7 cellular contexts compared by ENCODE assay signal in the genomic region with DNA sequence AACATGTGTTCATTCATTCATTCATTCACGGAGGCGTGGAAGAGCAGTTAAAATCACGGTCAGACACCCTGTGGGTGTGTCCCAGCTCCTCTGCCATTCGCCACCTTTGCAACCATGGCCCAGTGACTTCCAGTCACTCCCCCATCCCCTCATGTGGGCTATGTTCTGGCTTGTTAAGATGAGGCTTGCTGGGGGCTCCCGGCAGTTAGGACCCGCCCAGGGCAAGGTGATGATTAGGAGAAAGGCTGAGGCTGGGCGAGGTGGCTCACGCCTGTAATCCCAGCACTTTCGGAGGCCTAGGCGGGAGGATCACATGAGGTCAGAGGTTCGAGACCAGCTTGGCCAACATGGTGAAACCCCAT. TPM values are rescaled to one million over a fixed set of nuclear protein-coding genes. Genes with fewer than 3 reads are reported as not detected.
DNase-seq lines count a peak whose midpoint lies in the region; ATAC-seq and TF ChIP-seq lines count a peak whose summit lies in the region.

No MANE protein-coding gene starts in this region.

- TF ChIP-seq CTCF in HFFc6 (IDR thresholded peaks at IDR 0.05), result no peak

- H3K27me3 Mint-ChIP-seq in HFFc6 (ENCODE audit: insufficient read depth), result peaks cover 1% of the 10 kb centered on the region; the same call in 1 of the 2 replicates
- peaks cover 14% of the 10 kb centered on the region for H3K27me3 Mint-ChIP-seq in activated CD8-positive, alpha-beta T cell treated with anti-CD3 and anti-CD28 coated beads, Interleukin-2, amount 10 ng/mL, durations not matched to agents 7 days and 5 days (ENCODE audit: low read depth)
- peaks cover 36% of the 10 kb centered on the region for H3K27me3 Mint-ChIP-seq in stimulated activated naive CD8-positive, alpha-beta T cell treated with anti-CD3 and anti-CD28 coated beads, Interleukin-15, amount 100 ng/mL, for 72 hours

- H3K4me1 Mint-ChIP-seq in HFFc6 (ENCODE audit: low read depth), result peaks cover 48% of the 10 kb centered on the region
- H3K4me1 Mint-ChIP-seq in activated CD8-positive, alpha-beta T cell treated with anti-CD3 and anti-CD28 coated beads, Interleukin-2, amount 10 ng/mL, durations not matched to agents 7 days and 5 days (ENCODE audit: low read depth), result peaks cover 17% of the 10 kb centered on the region
- peaks cover 27% of the 10 kb centered on the region for H3K4me1 Mint-ChIP-seq in stimulated activated naive CD8-positive, alpha-beta T cell treated with anti-CD3 and anti-CD28 coated beads, Interleukin-15, amount 100 ng/mL, for 72 hours

- POLR2A ChIA-PET in activated CD8-positive, alpha-beta T cell treated with anti-CD3 and anti-CD28 coated beads, Interleukin-2, amount 10 ng/mL, durations not matched to agents 7 days and 5 days (lab: Charles Lee), result interaction anchor here (0.6 to 0.7 kb wide), 2 partner anchors 39 to 56 kb away, joined by 3 to 4 read pairs; no protein-coding TSS in a partner anchor

- no peaks in the 10 kb centered on the region for H3K36me3 Mint-ChIP-seq in HFFc6 (ENCODE audit: low read depth)
- H3K36me3 Mint-ChIP-seq in activated CD8-positive, alpha-beta T cell treated with anti-CD3 and anti-CD28 coated beads, Interleukin-2, amount 10 ng/mL, durations not matched to agents 7 days and 5 days (ENCODE audit: low read depth), result no peaks in the 10 kb centered on the region

- H3K4me3 Mint-ChIP-seq in HFFc6, result peak overlapping the region; percentile 63
- H3K4me3 Mint-ChIP-seq in activated CD8-positive, alpha-beta T cell treated with anti-CD3 and anti-CD28 coated beads, Interleukin-2, amount 10 ng/mL, durations not matched to agents 7 days and 5 days, result peak overlapping the region; percentile 15
- H3K4me3 Mint-ChIP-seq in stimulated activated naive CD8-positive, alpha-beta T cell treated with anti-CD3 and anti-CD28 coated beads, Interleukin-15, amount 100 ng/mL, for 72 hours, result peak overlapping the region; percentile 63 to 78

- peak overlapping the region; percentile 80 for H3K27ac Mint-ChIP-seq in HFFc6
- H3K27ac Mint-ChIP-seq in activated CD8-positive, alpha-beta T cell treated with anti-CD3 and anti-CD28 coated beads, Interleukin-2, amount 10 ng/mL, durations not matched to agents 7 days and 5 days, result no peak overlapping the region
- no peak overlapping the region for H3K27ac Mint-ChIP-seq in stimulated activated naive CD8-positive, alpha-beta T cell treated with anti-CD3 and anti-CD28 coated beads, Interleukin-15, amount 100 ng/mL, for 72 hours

- CTCF ChIA-PET in activated CD8-positive, alpha-beta T cell treated with anti-CD3 and anti-CD28 coated beads, Interleukin-2, amount 10 ng/mL, durations not matched to agents 7 days and 5 days (lab: Charles Lee), result interaction anchor here (1.2 to 3.3 kb wide), 4 partner anchors 13 to 51 kb away, joined by 5 to 24 read pairs (median 14); no protein-coding TSS in a partner anchor

- H3K9me3 Mint-ChIP-seq in HFFc6, result no peaks in the 10 kb centered on the region
- no peaks in the 10 kb centered on the region for H3K9me3 Mint-ChIP-seq in activated CD8-positive, alpha-beta T cell treated with anti-CD3 and anti-CD28 coated beads, Interleukin-2, amount 10 ng/mL, durations not matched to agents 7 days and 5 days (ENCODE audit: insufficient read depth)
- no peaks in the 10 kb centered on the region for H3K9me3 Mint-ChIP-seq in stimulated activated naive CD8-positive, alpha-beta T cell treated with anti-CD3 and anti-CD28 coated beads, Interleukin-15, amount 100 ng/mL, for 72 hours

- peak; percentile 33 for ATAC-seq in activated CD8-positive, alpha-beta T cell treated with anti-CD3 and anti-CD28 coated beads, Interleukin-2, amount 10 ng/mL, durations not matched to agents 7 days and 5 days
- peak; percentile 56 for ATAC-seq in stimulated activated naive CD8-positive, alpha-beta T cell treated with anti-CD3 and anti-CD28 coated beads, Interleukin-15, amount 100 ng/mL, for 72 hours
- no peak for ATAC-seq in GM21528 (IDR thresholded peaks at IDR 0.05; ENCODE audit: low FRiP score, unreplicated experiment)

- DNase-seq in HFFc6, result no peak
- DNase-seq in activated CD8-positive, alpha-beta T cell treated with anti-CD3 and anti-CD28 coated beads, Interleukin-2, amount 10 ng/mL, durations not matched to agents 7 days and 5 days, result peak; percentile 32
- DNase-seq in left kidney (ENCODE audit: low read depth, low spot score), result peak; percentile 17
- DNase-seq in stimulated activated naive CD8-positive, alpha-beta T cell treated with anti-CD3 and anti-CD28 coated beads, Interleukin-15, amount 100 ng/mL, for 72 hours, result peak in 1 of 2 donors; percentile 17
- DNase-seq in OCI-M2 (lab: John Stamatoyannopoulos, UW; ENCODE audit: unreplicated experiment), result no peak
- DNase-seq in activated CD4-positive, CD25-positive, alpha-beta regulatory T cell treated with anti-CD3 and anti-CD28 coated beads, Interleukin-2, amount 50 U/mL, for 72 hours, result no peak

RNA-seq across cellular contexts. Expression of a gene that starts 24.9 kb away (rescaled TPM):
- total RNA-seq in HFFc6 (2021; fragmentation: NEBNext Ultra II Directional; extraction: Animal tissue kit (Norgen Biotek cat#: 25700)), result 10 to 100 TPM; 11.3 to 29.6 (median 26.0) TPM
- total RNA-seq in activated CD8-positive, alpha-beta T cell treated with anti-CD3 and anti-CD28 coated beads, Interleukin-2, amount 10 ng/mL, durations not matched to agents 7 days and 5 days, result not detected

RNA-seq across cellular contexts. Expression of a gene that starts 25.2 kb away (rescaled TPM):
- total RNA-seq in HFFc6 (2021; fragmentation: NEBNext Ultra II Directional; extraction: Animal tissue kit (Norgen Biotek cat#: 25700)), result 10 to 100 TPM; 31.6 to 43.1 (median 36.1) TPM
- 10 to 100 TPM; 22.1 to 24.4 TPM for total RNA-seq in activated CD8-positive, alpha-beta T cell treated with anti-CD3 and anti-CD28 coated beads, Interleukin-2, amount 10 ng/mL, durations not matched to agents 7 days and 5 days

RNA-seq across cellular contexts. Expression of a gene that starts 46.2 kb away (rescaled TPM):
- total RNA-seq in HFFc6 (2021; fragmentation: NEBNext Ultra II Directional; extraction: Animal tissue kit (Norgen Biotek cat#: 25700)), result 10 to 100 TPM; 59.1 to 70.5 (median 67.1) TPM
- total RNA-seq in activated CD8-positive, alpha-beta T cell treated with anti-CD3 and anti-CD28 coated beads, Interleukin-2, amount 10 ng/mL, durations not matched to agents 7 days and 5 days, result 10 to 100 TPM; 54.6 to 58.4 TPM

RNA-seq across cellular contexts. Expression of a gene that starts 57.3 kb away (rescaled TPM):
- 10 to 100 TPM; 42.8 to 52.7 (median 48.5) TPM for total RNA-seq in HFFc6 (2021; fragmentation: NEBNext Ultra II Directional; extraction: Animal tissue kit (Norgen Biotek cat#: 25700))
- 10 to 100 TPM; 89.7 to 91.7 TPM for total RNA-seq in activated CD8-positive, alpha-beta T cell treated with anti-CD3 and anti-CD28 coated beads, Interleukin-2, amount 10 ng/mL, durations not matched to agents 7 days and 5 days

RNA-seq across cellular contexts. Expression of a gene that starts 57.5 kb away (rescaled TPM):
- 10 to 100 TPM; 24.1 to 35.4 (median 26.2) TPM for total RNA-seq in HFFc6 (2021; fragmentation: NEBNext Ultra II Directional; extraction: Animal tissue kit (Norgen Biotek cat#: 25700))
- total RNA-seq in activated CD8-positive, alpha-beta T cell treated with anti-CD3 and anti-CD28 coated beads, Interleukin-2, amount 10 ng/mL, durations not matched to agents 7 days and 5 days, result 10 to 100 TPM; 86.2 to 87.4 TPM

Comparison
In these comparisons a context has a peak if more than half of its experiments do, and no peak if none do; other contexts are left out.
1. DNase-seq: peak in activated CD8-positive, alpha-beta T cell treated with anti-CD3 and anti-CD28 coated beads, Interleukin-2, amount 10 ng/mL, durations not matched to agents 7 days and 5 days (single experiment) and left kidney (single experiment); none in HFFc6 (single experiment), OCI-M2 (single experiment) and activated CD4-positive, CD25-positive, alpha-beta regulatory T cell treated with anti-CD3 and anti-CD28 coated beads, Interleukin-2, amount 50 U/mL, for 72 hours (single experiment).
2. H3K4me3 Mint-ChIP-seq: peak in every context shown above with its lines; median percentile 70 in stimulated activated naive CD8-positive, alpha-beta T cell treated with anti-CD3 and anti-CD28 coated beads, Interleukin-15, amount 100 ng/mL, for 72 hours; 63 in HFFc6; 15 in activated CD8-positive, alpha-beta T cell treated with anti-CD3 and anti-CD28 coated beads, Interleukin-2, amount 10 ng/mL, durations not matched to agents 7 days and 5 days.
3. RNA of a gene that starts 24.9 kb away (total RNA-seq): 11.3 to 29.6 TPM in HFFc6; not detected in activated CD8-positive, alpha-beta T cell treated with anti-CD3 and anti-CD28 coated beads, Interleukin-2, amount 10 ng/mL, durations not matched to agents 7 days and 5 days; every median in the first group is over 10 times any median in the second.